ENCODE assay signal across 24 cellular contexts in the genomic region with DNA sequence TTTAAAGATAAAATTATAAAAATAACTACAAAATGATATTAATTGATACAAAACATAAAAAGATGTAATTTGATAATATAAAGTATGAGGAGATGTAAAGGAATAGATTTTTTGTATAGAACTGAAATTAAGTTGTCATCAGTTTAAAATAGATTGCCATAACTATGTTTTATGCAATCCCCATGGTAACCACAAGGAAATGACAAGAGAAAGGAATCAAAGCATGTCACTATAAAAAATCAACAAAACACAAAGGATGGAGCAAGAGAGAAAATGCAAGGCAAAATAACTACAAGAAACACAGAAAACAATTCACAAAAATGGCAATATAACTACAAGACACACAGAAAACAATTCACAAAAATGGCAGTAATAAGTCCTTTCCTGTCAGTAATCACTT. TPM values are rescaled to one million over a fixed set of nuclear protein-coding genes. Genes with fewer than 3 reads are reported as not detected.
DNase-seq lines count a peak whose midpoint lies in the region; ATAC-seq, FAIRE-seq and TF ChIP-seq lines count a peak whose summit lies in the region.
"Had no signal": no experiment of that assay in that cellular context is flagged by ENCODE, and none has a peak within 500 bp of the region (broad histone marks: within the 10 kb centered on the region; RNA-seq: fewer than 3 reads in every experiment).

No MANE protein-coding gene starts in this region.

- TF ChIP-seq EP300 in neural cell (conservative IDR thresholded peaks at IDR 0.05; ENCODE audit: poor library complexity, severe bottlenecking) = no peak

- intact Hi-C loops in PC-9 (cut with micrococcal nuclease; ENCODE audit: unreplicated experiment) = no loop called here
- intact Hi-C loops in CD4-positive, alpha-beta memory T cell (cut with micrococcal nuclease) = no loop called here
- intact Hi-C loops in lower leg skin (cut with DNase I; ENCODE audit: low total_unique reads) = no loop called here

- H3K36me3 ChIP-seq in PC-9 (ENCODE audit: low read depth) (no peaks in the 10 kb centered on the region), neural cell (ENCODE audit: insufficient read depth, low read length) (no peaks in the 10 kb centered on the region)
- H3K36me3 ChIP-seq in CD4-positive, alpha-beta memory T cell (ENCODE audit: insufficient read depth, low read length) = no peaks in the 10 kb centered on the region
- H3K36me3 ChIP-seq: BE2C; BLaER1 treated with 17β-estradiol and CSF1 and Interleukin-3, amounts not matched to agents 10 nM and 100 nM had no signal

- H3K27ac Mint-ChIP-seq in CD4-positive, alpha-beta memory T cell = no peak overlapping the region
- H3K27ac Mint-ChIP-seq: CD14-positive monocyte; CD4-positive, alpha-beta T cell; GM23338; H9 had no signal

- H3K36me3 Mint-ChIP-seq in CD4-positive, alpha-beta memory T cell = no peaks in the 10 kb centered on the region
- H3K36me3 Mint-ChIP-seq: CD14-positive monocyte had no signal

- DNase-seq in PC-9 (no peak), activated T-cell treated with anti-CD3 and anti-CD28 coated beads for 4 hours (no peak), lower leg skin (ENCODE audit: low spot score in 2 of 2) (no peak)
- DNase-seq in CD4-positive, alpha-beta memory T cell = no peak
- DNase-seq: ACHN; AML-193; BE2C; Calu3; CD4-positive, alpha-beta T cell; COR-L47; DMS53; DND-41; H9 had no signal

- H3K9me3 Mint-ChIP-seq in CD4-positive, alpha-beta memory T cell = no peaks in the 10 kb centered on the region
- H3K9me3 Mint-ChIP-seq: CD4-positive, alpha-beta T cell; GM23338; H9 had no signal

- H3F3A ChIP-seq in PC-9 (ENCODE audit: insufficient read depth, low read depth) (no peaks in the 10 kb centered on the region), neural cell (ENCODE audit: insufficient read depth, low read length, poor library complexity, severe bottlenecking) (no peaks in the 10 kb centered on the region)

- H3K4me3 ChIP-seq in PC-9 (no peak overlapping the region), neural cell (ENCODE audit: low read length) (no peak overlapping the region), lower leg skin (ENCODE audit: low read depth, poor library complexity, severe bottlenecking) (no peak overlapping the region)
- no peak overlapping the region for H3K4me3 ChIP-seq in CD4-positive, alpha-beta memory T cell (ENCODE audit: low read length in 2 of 2)
- H3K4me3 ChIP-seq: A549; BLaER1 treated with 17β-estradiol and CSF1 and Interleukin-3, amounts not matched to agents 10 nM and 100 nM; GM23338 had no signal

- H4K20me1 ChIP-seq in PC-9 (ENCODE audit: insufficient read depth) (no peaks in the 10 kb centered on the region), neural cell (ENCODE audit: insufficient read depth) (no peaks in the 10 kb centered on the region)
- H4K20me1 ChIP-seq: BLaER1 treated with 17β-estradiol and CSF1 and Interleukin-3, amounts not matched to agents 10 nM and 100 nM had no signal

- H3K4me1 Mint-ChIP-seq in CD4-positive, alpha-beta memory T cell = no peaks in the 10 kb centered on the region
- H3K4me1 Mint-ChIP-seq: CD14-positive monocyte, GM23338, H9 had no signal

- no peak for TF ChIP-seq POLR2A in lower leg skin (IDR thresholded peaks at IDR 0.05)

- no peak for TF ChIP-seq RAD21 in neural cell (conservative IDR thresholded peaks at IDR 0.05)

- H3K27me3 ChIP-seq in PC-9 (ENCODE audit: insufficient read depth, low read depth) (peaks cover 24% of the 10 kb centered on the region; the same call in 1 of the 2 replicates), neural cell (ENCODE audit: insufficient read depth, low read depth, low read length) (no peaks in the 10 kb centered on the region)
- no peaks in the 10 kb centered on the region for H3K27me3 ChIP-seq in CD4-positive, alpha-beta memory T cell (ENCODE audit: insufficient read depth, low read length)
- H3K27me3 ChIP-seq: BE2C had no signal

- peak; percentile 35 for FAIRE-seq in endometrium (lab: Jason Lieb, UNC)
- FAIRE-seq: A549, G401.6, GM12892 had no signal

- CTCF ChIA-PET in PC-9 (lab: Charles Lee) = no interaction called here
- CTCF ChIA-PET in CD4-positive, alpha-beta memory T cell (lab: Charles Lee; ENCODE audit: partially characterized antibody) = no interaction called here

- H3K27ac ChIP-seq in PC-9 = no peak overlapping the region
- H3K27ac ChIP-seq in neural cell (ENCODE audit: low read length) = peak overlapping the region; percentile 20
- no peak overlapping the region for H3K27ac ChIP-seq in CD4-positive, alpha-beta memory T cell (ENCODE audit: low read depth, low read length)
- H3K27ac ChIP-seq: A549; BLaER1 treated with 17β-estradiol and CSF1 and Interleukin-3, amounts not matched to agents 10 nM and 100 nM had no signal

- TF ChIP-seq CTCF in PC-9 (conservative IDR thresholded peaks at IDR 0.05) (0 out of 2 replicates have a peak, but pooled peaks have one; percentile 17), neural cell (IDR thresholded peaks at IDR 0.05; ENCODE audit: poor library complexity, severe bottlenecking) (no peak), lower leg skin (IDR thresholded peaks at IDR 0.05) (no peak)

- H3K9me3 ChIP-seq in PC-9 (ENCODE audit: insufficient read depth, low read depth) = no peaks in the 10 kb centered on the region
- no peaks in the 10 kb centered on the region for H3K9me3 ChIP-seq in neural cell (ENCODE audit: low read length)
- no peaks in the 10 kb centered on the region for H3K9me3 ChIP-seq in CD4-positive, alpha-beta memory T cell (ENCODE audit: control insufficient read depth in 1 of 2, low read length in 2 of 2)
- H3K9me3 ChIP-seq: A549, BE2C had no signal

- H2AFZ ChIP-seq in PC-9 (no peak overlapping the region), neural cell (ENCODE audit: low read depth, low read length) (no peak overlapping the region)
- H2AFZ ChIP-seq: GM23338 had no signal

- no peak overlapping the region for H3K9ac ChIP-seq in neural cell (ENCODE audit: low read length)
- H3K9ac ChIP-seq: BLaER1 treated with 17β-estradiol and CSF1 and Interleukin-3, amounts not matched to agents 10 nM and 100 nM had no signal

- no peaks in the 10 kb centered on the region for H3K9me2 ChIP-seq in PC-9 (ENCODE audit: insufficient read depth)
- H3K9me2 ChIP-seq in neural cell (ENCODE audit: insufficient read depth, low read length) = no peaks in the 10 kb centered on the region

- H3K4me2 ChIP-seq in PC-9 (no peak overlapping the region), neural cell (ENCODE audit: low read length) (no peak overlapping the region)
- H3K4me2 ChIP-seq: A549; BLaER1 treated with 17β-estradiol and CSF1 and Interleukin-3, amounts not matched to agents 10 nM and 100 nM; GM23338 had no signal

- H3K79me2 ChIP-seq in PC-9 (ENCODE audit: low read depth) (no peaks in the 10 kb centered on the region), neural cell (replicated peaks; ENCODE audit: insufficient read depth, low read length) (no peaks in the 10 kb centered on the region)

- no TSS peak for BruUV-seq in PC-9 (replicated peaks; lab: Mats Ljungman, UMichigan)

- ATAC-seq in GM21515 (IDR thresholded peaks at IDR 0.05; ENCODE audit: unreplicated experiment) = no peak
- ATAC-seq: A549, GM23338, HCT116 had no signal

- no peaks in the 10 kb centered on the region for H3K4me1 ChIP-seq in PC-9 (replicated peaks; ENCODE audit: insufficient read depth)
- no peaks in the 10 kb centered on the region for H3K4me1 ChIP-seq in CD4-positive, alpha-beta memory T cell (ENCODE audit: insufficient read depth, low read length)
- H3K4me1 ChIP-seq: A549; BE2C; BLaER1 treated with 17β-estradiol and CSF1 and Interleukin-3, amounts not matched to agents 10 nM and 100 nM had no signal

- no peak overlapping the region for H3K4me3 Mint-ChIP-seq in CD4-positive, alpha-beta memory T cell
- H3K4me3 Mint-ChIP-seq: CD14-positive monocyte; CD4-positive, alpha-beta T cell; GM23338; H9 had no signal

- POLR2A ChIA-PET in PC-9 (lab: Charles Lee; ENCODE audit: unreplicated experiment) = no interaction called here
- POLR2A ChIA-PET in CD4-positive, alpha-beta memory T cell (lab: Charles Lee; ENCODE audit: partially characterized antibody) = no interaction called here

- H3K27me3 Mint-ChIP-seq in CD4-positive, alpha-beta memory T cell = peaks cover 17 to 18% of the 10 kb centered on the region in 2 donors

TF ChIP-seq in neural cell, 6 proteins besides CTCF, POLR2A, EP300 and RAD21:
- TF ChIP-seq POLR2AphosphoS5 (IDR thresholded peaks at IDR 0.05) = no peak
- TF ChIP-seq TAF1 (IDR thresholded peaks at IDR 0.05; ENCODE audit: low read depth) = no peak

RNA-seq across cellular contexts. Expression of a gene that starts 27.0 kb away (rescaled TPM):
- total RNA-seq in PC-9 (2021) = not detected in 2 replicates
- not detected in 2 replicates for polyA plus RNA-seq in neural cell
- polyA minus RNA-seq in neural cell = not detected in 2 replicates
- total RNA-seq in CD4-positive, alpha-beta memory T cell = not detected
- not detected for polyA plus RNA-seq in CD4-positive, alpha-beta memory T cell
- total RNA-seq in lower leg skin = not detected
- total RNA-seq: Calu3; CD4-positive, alpha-beta T cell; H4 had no signal
- polyA plus RNA-seq: A549, CD14-positive monocyte had no signal

RNA-seq across cellular contexts. Expression of a gene that starts 27.7 kb away (rescaled TPM):
- total RNA-seq in PC-9 (2021) (12.1 and 20.0 TPM in 2 replicates), lower leg skin (10 to 100 TPM in 3 of 4 donors, 1 to 10 TPM in 1; 6.6 to 16.2 (median 12.8) TPM)
- polyA plus RNA-seq in neural cell = 1.0 and 2.0 TPM in 2 replicates
- 4.4 and 5.8 TPM in 2 replicates for polyA minus RNA-seq in neural cell
- total RNA-seq in CD4-positive, alpha-beta memory T cell = 1 to 10 TPM; 6.2 to 6.3 TPM
- 10 to 100 TPM; 14.9 to 27.7 TPM for polyA plus RNA-seq in CD4-positive, alpha-beta memory T cell
